Comparison of ENCODE assay signal across 8 cellular contexts in genomic region chr16:29184738-29185458, GRCh38.
DNase-seq lines count a peak whose midpoint lies in the region; ATAC-seq and TF ChIP-seq lines count a peak whose summit lies in the region.
"Not testable (repeated sequence)": the region's sequence is repeated elsewhere in the genome, so short reads cannot be mapped to it uniquely, and the experiment has no call there.

No MANE protein-coding gene starts in this region.

- not testable (repeated sequence) for H3K27ac Mint-ChIP-seq in activated T-cell treated with anti-CD3 and anti-CD28 coated beads, Interleukin-2, amount 50 U/mL, for 24 hours
- peak overlapping the region; percentile 81 for H3K27ac Mint-ChIP-seq in dendritic cell treated with granulocyte-macrophage colony-stimulating factor and Interleukin-4, amounts not matched to agents 40 ng/mL and 50 ng/mL, for 4 days

- ATAC-seq in left lung: peak; percentile 75

- not testable (repeated sequence) for H3K4me3 Mint-ChIP-seq in activated T-cell treated with anti-CD3 and anti-CD28 coated beads, Interleukin-2, amount 50 U/mL, for 24 hours
- peak overlapping the region; percentile 66 for H3K4me3 Mint-ChIP-seq in dendritic cell treated with granulocyte-macrophage colony-stimulating factor and Interleukin-4, amounts not matched to agents 40 ng/mL and 50 ng/mL, for 4 days

- peak overlapping the region; percentile 70 for H3K9ac ChIP-seq in skeletal muscle satellite cell (ENCODE audit: low read depth, low read length)

- not testable (repeated sequence) for H3K27me3 ChIP-seq in left lung; neutrophil; skeletal muscle satellite cell (ENCODE audit: control insufficient read depth, insufficient read depth, low read length); uterus

- in situ Hi-C loops in Caki2 (cut with HindIII; ENCODE audit: low pct_unique_long_range_greater_than_20kb, low sequenced_read_pairs): not testable (repeated sequence)

- not testable (repeated sequence) for H3K36me3 Mint-ChIP-seq in activated T-cell treated with anti-CD3 and anti-CD28 coated beads, Interleukin-2, amount 50 U/mL, for 24 hours (ENCODE audit: low read depth)
- H3K36me3 Mint-ChIP-seq in dendritic cell treated with granulocyte-macrophage colony-stimulating factor and Interleukin-4, amounts not matched to agents 40 ng/mL and 50 ng/mL, for 4 days (ENCODE audit: low read depth): peaks cover 22% of the 10 kb centered on the region

- not testable (repeated sequence) for H3K4me1 Mint-ChIP-seq in activated T-cell treated with anti-CD3 and anti-CD28 coated beads, Interleukin-2, amount 50 U/mL, for 24 hours (ENCODE audit: low read depth)
- peaks cover 51% of the 10 kb centered on the region for H3K4me1 Mint-ChIP-seq in dendritic cell treated with granulocyte-macrophage colony-stimulating factor and Interleukin-4, amounts not matched to agents 40 ng/mL and 50 ng/mL, for 4 days (ENCODE audit: low read depth)

- TF ChIP-seq CTCF in left lung (IDR thresholded peaks at IDR 0.05); neutrophil (IDR thresholded peaks at IDR 0.05); uterus (IDR thresholded peaks at IDR 0.05): not testable (repeated sequence)

- H3K27me3 Mint-ChIP-seq in activated T-cell treated with anti-CD3 and anti-CD28 coated beads, Interleukin-2, amount 50 U/mL, for 24 hours: not testable (repeated sequence)
- H3K27me3 Mint-ChIP-seq in dendritic cell treated with granulocyte-macrophage colony-stimulating factor and Interleukin-4, amounts not matched to agents 40 ng/mL and 50 ng/mL, for 4 days: peaks cover 80% of the 10 kb centered on the region

- H3K36me3 ChIP-seq in left lung; skeletal muscle satellite cell (ENCODE audit: insufficient read depth, low read length); uterus: not testable (repeated sequence)
- peaks cover 21% of the 10 kb centered on the region for H3K36me3 ChIP-seq in neutrophil

- not testable (repeated sequence) for H3K9me3 ChIP-seq in left lung; neutrophil; skeletal muscle satellite cell (replicated peaks; ENCODE audit: low read length); uterus

- H3K27ac ChIP-seq in left lung (peak overlapping the region; percentile 45 to 82), neutrophil (peak overlapping the region; percentile 31), uterus (peak overlapping the region; percentile 75 to 89)

- H3K4me2 ChIP-seq in skeletal muscle satellite cell (ENCODE audit: low read length): peak overlapping the region; percentile 63

- H3K4me1 ChIP-seq in left lung; neutrophil (ENCODE audit: control insufficient read depth in 1 of 2, insufficient read depth in 1 of 2, low read depth in 1 of 2, low read length in 1 of 2): not testable (repeated sequence)
- H3K4me1 ChIP-seq in skeletal muscle satellite cell (ENCODE audit: control insufficient read depth, insufficient read depth, low read length) (peaks cover 13% of the 10 kb centered on the region), uterus (peaks cover 0 to 16% of the 10 kb centered on the region in 2 donors)

- not testable (repeated sequence) for H3K4me3 ChIP-seq in left lung
- H3K4me3 ChIP-seq in neutrophil (ENCODE audit: low read depth in 1 of 2, low read length in 1 of 2) (peak overlapping the region in 1 of 2 experiments; percentile 14), skeletal muscle satellite cell (ENCODE audit: low read length) (peak overlapping the region; percentile 52), uterus (peak overlapping the region in 1 of 2 donors; percentile 19)

- intact Hi-C loops in dendritic cell treated with granulocyte-macrophage colony-stimulating factor and Interleukin-4, amounts not matched to agents 40 ng/mL and 50 ng/mL, for 4 days (cut with micrococcal nuclease): loop anchor here (5.0 kb wide), 1 partner anchor 58 kb away; no protein-coding TSS in a partner anchor
- intact Hi-C loops in left lung (cut with DNase I); uterus (cut with DNase I; ENCODE audit: low total_unique reads): not testable (repeated sequence)

- not testable (repeated sequence) for TF ChIP-seq POLR2A in uterus (IDR thresholded peaks at IDR 0.05)

- DNase-seq in Caki2 (ENCODE audit: low read depth) (peak; percentile 9), glomerular visceral epithelial cell (ENCODE audit: extremely low spot score) (peak; percentile 2), left lung (peak; percentile 82 to 85), uterus (peak; percentile 80 to 83)
- peak; percentile 9 for DNase-seq in activated T-cell treated with anti-CD3 and anti-CD28 coated beads, Interleukin-2, amount 50 U/mL, for 24 hours

- H3K9me3 Mint-ChIP-seq in activated T-cell treated with anti-CD3 and anti-CD28 coated beads, Interleukin-2, amount 50 U/mL, for 24 hours; dendritic cell treated with granulocyte-macrophage colony-stimulating factor and Interleukin-4, amounts not matched to agents 40 ng/mL and 50 ng/mL, for 4 days: not testable (repeated sequence)

Comparison
In these comparisons a context has a peak if more than half of its experiments do, and no peak if none do; other contexts are left out.
1. DNase-seq: peak in every context shown above with its lines; median percentile 84 in left lung; 82 in uterus; 9 in Caki2; 9 in activated T-cell treated with anti-CD3 and anti-CD28 coated beads, Interleukin-2, amount 50 U/mL, for 24 hours; 2 in glomerular visceral epithelial cell.
2. H3K27ac ChIP-seq: peak in every context shown above with its lines; median percentile 82 in uterus; 64 in left lung; 31 in neutrophil.